In genomic region chr17:82098169-82098938, GRCh38 we compare ENCODE assay signal across 1 cellular context.
TF ChIP-seq lines count a peak whose summit lies in the region.

Gene FASN (minus strand): TSS chr17:82098236. CDS start chr17:82096445, 1,791 bp downstream.

TF ChIP-seq in K562, 482 proteins besides CTCF, POLR2A, EP300 and RAD21 (continued from another document and continues in another):
- TF ChIP-seq ZMIZ1 (IDR thresholded peaks at IDR 0.05; ENCODE audit: low read depth in 2 of 2, low read length in 2 of 2) (no peak), ZNF740 (CRISPR knock-in tag; IDR thresholded peaks at IDR 0.05) (peak; percentile 71; the same call in 1 of the 2 replicates), ZNF740 (tag; IDR thresholded peaks at IDR 0.05) (peak in 1 of 2 experiments; percentile 77; a peak in 2 of 4 replicates), NCOA4 (IDR thresholded peaks at IDR 0.05; ENCODE audit: partially characterized antibody) (no peak), GTF2F1 (IDR thresholded peaks at IDR 0.05; ENCODE audit: low read depth, low read length) (0 out of 2 replicates have a peak, but pooled peaks have one; percentile 81), PKNOX1 (IDR thresholded peaks at IDR 0.05) (peak; percentile 91), E2F1 (CRISPR knock-in tag; IDR thresholded peaks at IDR 0.05) (0 out of 2 replicates have a peak, but pooled peaks have one; percentile 13), PBX2 (CRISPR knock-in tag; IDR thresholded peaks at IDR 0.05; ENCODE audit: low read depth) (peak; percentile 80), PBX2 (tag; conservative IDR thresholded peaks at IDR 0.05; ENCODE audit: low read depth) (no peak), FOXA1 (IDR thresholded peaks at IDR 0.05; ENCODE audit: borderline replicate concordance) (no peak), FOXP1 (CRISPR knock-in tag; IDR thresholded peaks at IDR 0.05) (peak; percentile 69; the same call in 1 of the 2 replicates), SRF (CRISPR knock-in tag; IDR thresholded peaks at IDR 0.05) (no peak), YY1 (IDR thresholded peaks at IDR 0.05; ENCODE audit: borderline replicate concordance in 1 of 3, control insufficient read depth in 1 of 3, extremely low read depth in 1 of 3, insufficient read depth in 3 of 3, insufficient read length in 1 of 3, insufficient replicate concordance in 2 of 3, low read depth in 1 of 3, low read length in 2 of 3) (peak; percentile 60 to 93 (median 89)), RNF2 (IDR thresholded peaks at IDR 0.05) (peak; percentile 18; the same call in 1 of the 2 replicates), PML (IDR thresholded peaks at IDR 0.05; ENCODE audit: low read length) (0 out of 2 replicates have a peak, but pooled peaks have one; percentile 42), SREBF1 (IDR thresholded peaks at IDR 0.05; ENCODE audit: borderline replicate concordance, low read depth, low read length) (peak; percentile 98), RBM15 (IDR thresholded peaks at IDR 0.05; ENCODE audit: insufficient read depth, low read length) (no peak), GTF2E2 (tag; IDR thresholded peaks at IDR 0.05) (peak; percentile 74; the same call in 1 of the 2 replicates), KDM5B (IDR thresholded peaks at IDR 0.05; ENCODE audit: insufficient replicate concordance, low read depth, low read length) (peak; percentile 98), TGIF2 (CRISPR knock-in tag; IDR thresholded peaks at IDR 0.05) (0 out of 2 replicates have a peak, but pooled peaks have one; percentile 86), MXD1 (CRISPR knock-in tag; IDR thresholded peaks at IDR 0.05; ENCODE audit: borderline replicate concordance, poor library complexity, severe bottlenecking) (peak; percentile 90), ZNF197 (CRISPR knock-in tag; IDR thresholded peaks at IDR 0.05; ENCODE audit: low read depth) (peak; percentile 80; the same call in 1 of the 2 replicates), ZNF175 (CRISPR knock-in tag; IDR thresholded peaks at IDR 0.05; ENCODE audit: low read depth) (peak; percentile 89; the same call in 1 of the 2 replicates), RBM22 (IDR thresholded peaks at IDR 0.05; ENCODE audit: low read depth, low read length, poor library complexity, severe bottlenecking) (peak; percentile 85), FUS (optimal IDR thresholded peaks at IDR 0.05; ENCODE audit: low read depth, low read length) (peak; percentile 71), ZNF589 (CRISPR knock-in tag; IDR thresholded peaks at IDR 0.05; ENCODE audit: low read depth) (peak; percentile 90), CREBBP (IDR thresholded peaks at IDR 0.05; ENCODE audit: low read depth, low read length) (no peak), RBBP5 (IDR thresholded peaks at IDR 0.05; ENCODE audit: borderline replicate concordance, insufficient read depth, low read length, poor library complexity, severe bottlenecking) (peak; percentile 24), RBM25 (IDR thresholded peaks at IDR 0.05; ENCODE audit: low read depth, low read length, severe bottlenecking) (peak; percentile 100), ZNF24 (IDR thresholded peaks at IDR 0.05) (peak; percentile 47; the same call in 1 of the 2 replicates), ATF7 (IDR thresholded peaks at IDR 0.05) (0 out of 2 replicates have a peak, but pooled peaks have one; percentile 53), PYGO2 (tag; IDR thresholded peaks at IDR 0.05) (no peak), ARID3B (CRISPR knock-in tag; IDR thresholded peaks at IDR 0.05; ENCODE audit: borderline replicate concordance) (peak; percentile 52; the same call in 1 of the 2 replicates), CREB1 (IDR thresholded peaks at IDR 0.05) (peak; percentile 74), CREB1 (CRISPR knock-in tag; IDR thresholded peaks at IDR 0.05) (peak; percentile 66), MEIS2 (IDR thresholded peaks at IDR 0.05; ENCODE audit: partially characterized antibody) (peak; percentile 63), GMEB1 (CRISPR knock-in tag; IDR thresholded peaks at IDR 0.05) (peak; percentile 71), ETS1 (conservative IDR thresholded peaks at IDR 0.05; ENCODE audit: control insufficient read depth, low read depth, low read length) (peak; percentile 75), ZC3H4 (CRISPR knock-in tag; IDR thresholded peaks at IDR 0.05; ENCODE audit: borderline replicate concordance) (peak; percentile 50)
